In the genomic region with DNA sequence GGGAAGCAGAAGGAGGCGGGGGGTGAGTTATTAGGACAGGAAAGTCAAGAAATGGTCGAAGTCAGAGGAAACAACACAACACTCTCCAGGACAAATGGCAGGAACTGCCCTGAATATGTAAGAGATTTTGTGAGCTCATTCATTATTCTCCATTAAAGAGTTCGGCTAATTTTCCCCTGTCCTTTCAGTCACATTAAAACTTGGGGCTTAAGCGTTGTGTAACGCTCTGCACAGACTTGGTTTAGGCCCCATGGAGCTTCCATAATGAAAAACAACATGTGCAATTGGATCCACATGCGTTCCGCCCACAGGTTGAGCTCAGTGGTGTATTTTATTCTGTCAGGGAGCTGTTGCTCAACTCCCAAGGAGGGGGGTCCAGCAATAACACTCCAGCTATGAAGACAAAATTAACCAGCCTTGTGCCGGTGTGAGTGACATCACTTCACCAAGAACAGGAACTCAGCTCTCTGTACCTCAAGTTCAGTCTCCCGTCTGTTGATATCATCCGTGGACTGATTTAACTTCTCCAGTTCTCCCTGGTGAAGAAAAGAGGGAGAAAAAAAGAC, we compare ENCODE assay signal across 1 cellular context.
TF ChIP-seq lines count a peak whose summit lies in the region.

No MANE protein-coding gene starts in this region.

TF ChIP-seq in H1, 55 proteins besides CTCF, POLR2A, EP300 and RAD21:
- TF ChIP-seq YY1 (IDR thresholded peaks at IDR 0.05; ENCODE audit: low read depth, low read length): no peak
- TF ChIP-seq CEBPB (IDR thresholded peaks at IDR 0.05; ENCODE audit: low read depth, low read length): 0 out of 2 replicates have a peak, but pooled peaks have one; percentile 10
- TF ChIP-seq CBX5 (IDR thresholded peaks at IDR 0.05; ENCODE audit: low read depth, low read length): no peak
- no peak for TF ChIP-seq PHF8 (conservative IDR thresholded peaks at IDR 0.05; ENCODE audit: low read depth, low read length)
- TF ChIP-seq SIN3A (conservative IDR thresholded peaks at IDR 0.05 in 1 of 2, IDR thresholded peaks at IDR 0.05 in 1 of 2; ENCODE audit: low read depth in 1 of 2, low read length in 2 of 2): no peak
- TF ChIP-seq POU5F1 (IDR thresholded peaks at IDR 0.05; ENCODE audit: low read depth, low read length): no peak
